In the genomic region with DNA sequence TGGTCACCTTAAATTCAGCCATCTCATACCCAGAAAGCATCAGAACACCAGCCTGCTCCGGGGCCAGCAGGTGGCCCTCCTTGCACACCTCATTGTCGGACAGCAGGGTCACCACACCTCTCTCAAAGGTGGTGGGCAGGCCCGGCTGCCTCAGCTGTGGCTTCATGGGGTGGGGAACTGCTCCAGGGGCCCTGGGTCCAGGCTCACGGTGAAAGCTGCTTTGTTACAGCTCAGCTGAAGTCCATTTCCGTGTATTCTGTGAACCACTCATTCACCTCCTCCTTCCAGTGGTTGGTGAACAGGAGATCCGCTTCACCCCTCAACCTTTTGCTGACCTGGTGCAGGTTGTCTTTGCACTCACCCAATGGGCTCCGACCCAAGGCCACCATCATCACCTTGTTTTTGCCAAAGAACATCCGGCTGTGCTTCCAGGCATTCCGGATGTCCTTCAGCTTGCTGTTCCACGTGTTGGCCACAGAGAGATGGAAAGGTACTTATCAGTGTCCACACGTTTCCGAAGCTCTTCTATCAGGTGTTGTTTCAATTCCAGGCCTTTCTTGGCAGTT, we compare ENCODE assay signal across 1 cellular context.
TF ChIP-seq lines count a peak whose summit lies in the region.

No MANE protein-coding gene starts in this region.

TF ChIP-seq in HepG2, 621 proteins besides CTCF, POLR2A, EP300 and RAD21 (continued from another document and continues in another):
- TF ChIP-seq, protein P1, sequence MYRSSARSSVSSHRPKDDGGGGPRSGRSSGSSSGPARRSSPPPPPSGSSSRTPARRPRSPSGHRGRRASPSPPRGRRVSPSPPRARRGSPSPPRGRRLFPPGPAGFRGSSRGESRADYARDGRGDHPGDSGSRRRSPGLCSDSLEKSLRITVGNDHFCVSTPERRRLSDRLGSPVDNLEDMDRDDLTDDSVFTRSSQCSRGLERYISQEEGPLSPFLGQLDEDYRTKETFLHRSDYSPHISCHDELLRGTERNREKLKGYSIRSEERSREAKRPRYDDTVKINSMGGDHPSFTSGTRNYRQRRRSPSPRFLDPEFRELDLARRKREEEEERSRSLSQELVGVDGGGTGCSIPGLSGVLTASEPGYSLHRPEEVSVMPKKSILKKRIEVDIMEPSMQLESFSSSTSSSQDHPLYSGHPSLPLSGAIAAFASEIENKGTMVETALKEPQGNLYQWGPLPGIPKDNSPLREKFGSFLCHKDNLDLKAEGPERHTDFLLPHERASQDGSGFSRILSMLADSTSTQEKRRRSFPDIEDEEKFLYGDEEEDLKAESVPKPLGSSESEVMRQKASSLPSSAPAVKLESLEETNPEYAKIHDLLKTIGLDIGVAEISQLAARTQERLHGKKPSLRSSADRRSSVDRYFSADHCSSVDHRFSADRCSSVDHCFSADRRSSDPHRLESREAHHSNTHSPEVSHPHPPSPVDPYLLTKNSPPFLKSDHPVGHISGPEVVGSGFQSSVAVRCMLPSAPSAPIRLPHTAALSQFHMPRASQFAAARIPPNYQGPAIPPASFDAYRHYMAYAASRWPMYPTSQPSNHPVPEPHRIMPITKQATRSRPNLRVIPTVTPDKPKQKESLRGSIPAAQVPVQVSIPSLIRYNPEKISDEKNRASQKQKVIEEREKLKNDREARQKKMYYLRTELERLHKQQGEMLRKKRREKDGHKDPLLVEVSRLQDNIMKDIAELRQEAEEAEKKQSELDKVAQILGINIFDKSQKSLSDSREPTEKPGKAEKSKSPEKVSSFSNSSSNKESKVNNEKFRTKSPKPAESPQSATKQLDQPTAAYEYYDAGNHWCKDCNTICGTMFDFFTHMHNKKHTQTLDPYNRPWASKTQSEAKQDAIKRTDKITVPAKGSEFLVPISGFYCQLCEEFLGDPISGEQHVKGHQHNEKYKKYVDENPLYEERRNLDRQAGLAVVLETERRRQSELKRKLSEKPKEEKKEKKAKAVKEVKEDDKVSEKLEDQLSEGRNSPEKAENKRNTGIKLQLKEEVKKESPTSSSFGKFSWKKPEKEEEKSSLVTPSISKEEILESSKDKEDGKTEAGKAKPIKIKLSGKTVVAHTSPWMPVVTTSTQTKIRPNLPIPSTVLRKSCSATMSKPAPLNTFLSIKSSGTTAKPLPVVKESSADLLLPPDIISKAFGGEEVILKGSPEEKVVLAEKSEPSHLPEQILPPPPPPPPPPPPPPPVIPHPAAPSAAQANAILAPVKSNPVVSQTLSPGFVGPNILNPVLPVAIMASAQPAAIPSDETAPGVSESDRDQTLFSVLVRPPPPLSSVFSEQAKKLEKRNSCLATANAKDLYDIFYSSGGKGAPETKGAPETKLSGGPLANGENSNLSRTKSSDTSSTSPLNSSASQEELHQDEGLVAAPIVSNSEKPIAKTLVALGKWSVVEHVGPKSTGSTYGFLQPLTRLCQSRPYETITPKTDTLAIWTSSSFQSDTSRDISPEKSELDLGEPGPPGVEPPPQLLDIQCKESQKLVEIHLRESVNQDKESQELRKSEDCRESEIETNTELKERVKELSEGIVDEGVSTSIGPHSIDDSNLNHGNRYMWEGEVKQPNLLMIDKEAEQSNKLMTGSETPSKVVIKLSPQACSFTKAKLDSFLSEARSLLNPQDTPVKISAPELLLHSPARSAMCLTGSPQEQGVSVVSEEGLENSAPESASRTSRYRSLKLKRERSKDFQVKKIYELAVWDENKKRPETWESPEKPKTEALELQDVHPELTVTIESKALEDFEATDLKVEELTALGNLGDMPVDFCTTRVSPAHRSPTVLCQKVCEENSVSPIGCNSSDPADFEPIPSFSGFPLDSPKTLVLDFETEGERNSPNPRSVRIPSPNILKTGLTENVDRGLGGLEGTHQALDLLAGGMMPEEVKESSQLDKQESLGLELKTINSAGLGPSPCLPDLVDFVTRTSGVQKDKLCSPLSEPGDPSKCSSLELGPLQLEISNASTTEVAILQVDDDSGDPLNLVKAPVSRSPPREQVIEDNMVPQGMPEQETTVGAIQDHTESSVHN (CRISPR knock-in tag; IDR thresholded peaks at IDR 0.05) = no peak
- TF ChIP-seq, protein P2, sequence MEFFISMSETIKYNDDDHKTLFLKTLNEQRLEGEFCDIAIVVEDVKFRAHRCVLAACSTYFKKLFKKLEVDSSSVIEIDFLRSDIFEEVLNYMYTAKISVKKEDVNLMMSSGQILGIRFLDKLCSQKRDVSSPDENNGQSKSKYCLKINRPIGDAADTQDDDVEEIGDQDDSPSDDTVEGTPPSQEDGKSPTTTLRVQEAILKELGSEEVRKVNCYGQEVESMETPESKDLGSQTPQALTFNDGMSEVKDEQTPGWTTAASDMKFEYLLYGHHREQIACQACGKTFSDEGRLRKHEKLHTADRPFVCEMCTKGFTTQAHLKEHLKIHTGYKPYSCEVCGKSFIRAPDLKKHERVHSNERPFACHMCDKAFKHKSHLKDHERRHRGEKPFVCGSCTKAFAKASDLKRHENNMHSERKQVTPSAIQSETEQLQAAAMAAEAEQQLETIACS (CRISPR knock-in tag; IDR thresholded peaks at IDR 0.05) = no peak
- no peak for TF ChIP-seq ZNF326 (CRISPR knock-in tag; IDR thresholded peaks at IDR 0.05; ENCODE audit: borderline replicate concordance)
- peak; percentile 64; the same call in 1 of the 2 replicates for TF ChIP-seq SPEN (CRISPR knock-in tag; IDR thresholded peaks at IDR 0.05; ENCODE audit: low read depth)
- no peak for TF ChIP-seq RNF2 (conservative IDR thresholded peaks at IDR 0.05; ENCODE audit: low read depth)
- TF ChIP-seq ZNF333 (CRISPR knock-in tag; IDR thresholded peaks at IDR 0.05; ENCODE audit: borderline replicate concordance) = peak; percentile 43; the same call in 1 of the 2 replicates
- TF ChIP-seq ZNF615 (CRISPR knock-in tag; IDR thresholded peaks at IDR 0.05; ENCODE audit: borderline replicate concordance) = no peak
- TF ChIP-seq, protein P3, sequence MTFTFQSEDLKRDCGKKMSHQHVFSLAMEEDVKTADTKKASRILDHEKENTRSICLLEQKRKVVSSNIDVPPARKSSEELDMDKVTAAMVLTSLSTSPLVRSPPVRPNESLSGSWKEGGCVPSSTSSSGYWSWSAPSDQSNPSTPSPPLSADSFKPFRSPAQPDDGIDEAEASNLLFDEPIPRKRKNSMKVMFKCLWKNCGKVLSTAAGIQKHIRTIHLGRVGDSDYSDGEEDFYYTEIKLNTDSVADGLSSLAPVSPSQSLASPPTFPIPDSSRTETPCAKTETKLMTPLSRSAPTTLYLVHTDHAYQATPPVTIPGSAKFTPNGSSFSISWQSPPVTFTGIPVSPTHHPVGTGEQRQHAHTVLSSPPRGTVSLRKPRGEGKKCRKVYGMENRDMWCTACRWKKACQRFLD (CRISPR knock-in tag; IDR thresholded peaks at IDR 0.05; ENCODE audit: borderline replicate concordance) = no peak
- TF ChIP-seq, protein P4, sequence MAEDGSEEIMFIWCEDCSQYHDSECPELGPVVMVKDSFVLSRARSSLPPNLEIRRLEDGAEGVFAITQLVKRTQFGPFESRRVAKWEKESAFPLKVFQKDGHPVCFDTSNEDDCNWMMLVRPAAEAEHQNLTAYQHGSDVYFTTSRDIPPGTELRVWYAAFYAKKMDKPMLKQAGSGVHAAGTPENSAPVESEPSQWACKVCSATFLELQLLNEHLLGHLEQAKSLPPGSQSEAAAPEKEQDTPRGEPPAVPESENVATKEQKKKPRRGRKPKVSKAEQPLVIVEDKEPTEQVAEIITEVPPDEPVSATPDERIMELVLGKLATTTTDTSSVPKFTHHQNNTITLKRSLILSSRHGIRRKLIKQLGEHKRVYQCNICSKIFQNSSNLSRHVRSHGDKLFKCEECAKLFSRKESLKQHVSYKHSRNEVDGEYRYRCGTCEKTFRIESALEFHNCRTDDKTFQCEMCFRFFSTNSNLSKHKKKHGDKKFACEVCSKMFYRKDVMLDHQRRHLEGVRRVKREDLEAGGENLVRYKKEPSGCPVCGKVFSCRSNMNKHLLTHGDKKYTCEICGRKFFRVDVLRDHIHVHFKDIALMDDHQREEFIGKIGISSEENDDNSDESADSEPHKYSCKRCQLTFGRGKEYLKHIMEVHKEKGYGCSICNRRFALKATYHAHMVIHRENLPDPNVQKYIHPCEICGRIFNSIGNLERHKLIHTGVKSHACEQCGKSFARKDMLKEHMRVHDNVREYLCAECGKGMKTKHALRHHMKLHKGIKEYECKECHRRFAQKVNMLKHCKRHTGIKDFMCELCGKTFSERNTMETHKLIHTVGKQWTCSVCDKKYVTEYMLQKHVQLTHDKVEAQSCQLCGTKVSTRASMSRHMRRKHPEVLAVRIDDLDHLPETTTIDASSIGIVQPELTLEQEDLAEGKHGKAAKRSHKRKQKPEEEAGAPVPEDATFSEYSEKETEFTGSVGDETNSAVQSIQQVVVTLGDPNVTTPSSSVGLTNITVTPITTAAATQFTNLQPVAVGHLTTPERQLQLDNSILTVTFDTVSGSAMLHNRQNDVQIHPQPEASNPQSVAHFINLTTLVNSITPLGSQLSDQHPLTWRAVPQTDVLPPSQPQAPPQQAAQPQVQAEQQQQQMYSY (CRISPR knock-in tag; IDR thresholded peaks at IDR 0.05) = peak; percentile 92
- TF ChIP-seq, protein P5, sequence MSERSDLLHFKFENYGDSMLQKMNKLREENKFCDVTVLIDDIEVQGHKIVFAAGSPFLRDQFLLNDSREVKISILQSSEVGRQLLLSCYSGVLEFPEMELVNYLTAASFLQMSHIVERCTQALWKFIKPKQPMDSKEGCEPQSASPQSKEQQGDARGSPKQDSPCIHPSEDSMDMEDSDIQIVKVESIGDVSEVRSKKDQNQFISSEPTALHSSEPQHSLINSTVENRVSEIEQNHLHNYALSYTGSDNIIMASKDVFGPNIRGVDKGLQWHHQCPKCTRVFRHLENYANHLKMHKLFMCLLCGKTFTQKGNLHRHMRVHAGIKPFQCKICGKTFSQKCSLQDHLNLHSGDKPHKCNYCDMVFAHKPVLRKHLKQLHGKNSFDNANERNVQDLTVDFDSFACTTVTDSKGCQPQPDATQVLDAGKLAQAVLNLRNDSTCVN (CRISPR knock-in tag; IDR thresholded peaks at IDR 0.05; ENCODE audit: borderline replicate concordance) = peak; percentile 9
- TF ChIP-seq ZNF562 (CRISPR knock-in tag; IDR thresholded peaks at IDR 0.05; ENCODE audit: borderline replicate concordance) = no peak
- TF ChIP-seq MZF1 (CRISPR knock-in tag; IDR thresholded peaks at IDR 0.05; ENCODE audit: borderline replicate concordance) = no peak; the same call in 1 of the 2 replicates
- no peak for TF ChIP-seq CCAR2 (optimal IDR thresholded peaks at IDR 0.05; ENCODE audit: low read depth, low read length)
- TF ChIP-seq, protein P6, sequence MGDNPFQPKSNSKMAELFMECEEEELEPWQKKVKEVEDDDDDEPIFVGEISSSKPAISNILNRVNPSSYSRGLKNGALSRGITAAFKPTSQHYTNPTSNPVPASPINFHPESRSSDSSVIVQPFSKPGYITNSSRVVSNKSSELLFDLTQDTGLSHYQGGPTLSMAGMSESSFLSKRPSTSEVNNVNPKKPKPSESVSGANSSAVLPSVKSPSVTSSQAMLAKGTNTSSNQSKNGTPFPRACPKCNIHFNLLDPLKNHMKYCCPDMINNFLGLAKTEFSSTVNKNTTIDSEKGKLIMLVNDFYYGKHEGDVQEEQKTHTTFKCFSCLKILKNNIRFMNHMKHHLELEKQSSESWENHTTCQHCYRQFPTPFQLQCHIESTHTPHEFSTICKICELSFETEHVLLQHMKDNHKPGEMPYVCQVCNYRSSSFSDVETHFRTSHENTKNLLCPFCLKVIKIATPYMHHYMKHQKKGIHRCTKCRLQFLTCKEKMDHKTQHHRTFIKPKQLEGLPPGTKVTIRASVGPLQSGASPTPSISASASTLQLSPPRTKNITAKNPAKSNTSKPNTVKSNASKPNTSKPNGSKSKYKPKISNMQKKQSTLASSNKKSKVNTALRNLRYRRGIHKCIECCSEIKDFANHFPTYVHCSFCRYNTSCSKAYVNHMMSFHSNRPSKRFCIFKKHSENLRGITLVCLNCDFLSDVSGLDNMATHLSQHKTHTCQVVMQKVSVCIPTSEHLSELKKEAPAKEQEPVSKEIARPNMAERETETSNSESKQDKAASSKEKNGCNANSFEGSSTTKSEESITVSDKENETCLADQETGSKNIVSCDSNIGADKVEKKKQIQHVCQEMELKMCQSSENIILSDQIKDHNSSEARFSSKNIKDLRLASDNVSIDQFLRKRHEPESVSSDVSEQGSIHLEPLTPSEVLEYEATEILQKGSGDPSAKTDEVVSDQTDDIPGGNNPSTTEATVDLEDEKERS (CRISPR knock-in tag; IDR thresholded peaks at IDR 0.05) = no peak
- TF ChIP-seq, protein P7, sequence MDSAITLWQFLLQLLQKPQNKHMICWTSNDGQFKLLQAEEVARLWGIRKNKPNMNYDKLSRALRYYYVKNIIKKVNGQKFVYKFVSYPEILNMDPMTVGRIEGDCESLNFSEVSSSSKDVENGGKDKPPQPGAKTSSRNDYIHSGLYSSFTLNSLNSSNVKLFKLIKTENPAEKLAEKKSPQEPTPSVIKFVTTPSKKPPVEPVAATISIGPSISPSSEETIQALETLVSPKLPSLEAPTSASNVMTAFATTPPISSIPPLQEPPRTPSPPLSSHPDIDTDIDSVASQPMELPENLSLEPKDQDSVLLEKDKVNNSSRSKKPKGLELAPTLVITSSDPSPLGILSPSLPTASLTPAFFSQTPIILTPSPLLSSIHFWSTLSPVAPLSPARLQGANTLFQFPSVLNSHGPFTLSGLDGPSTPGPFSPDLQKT (CRISPR knock-in tag; IDR thresholded peaks at IDR 0.05; ENCODE audit: borderline replicate concordance) = no peak
- no peak; the same call in 1 of the 2 replicates for TF ChIP-seq DR1 (CRISPR knock-in tag; IDR thresholded peaks at IDR 0.05)
- no peak for TF ChIP-seq GPN1 (CRISPR knock-in tag; IDR thresholded peaks at IDR 0.05; ENCODE audit: borderline replicate concordance)
- no peak for TF ChIP-seq HNF4G (IDR thresholded peaks at IDR 0.05; ENCODE audit: borderline replicate concordance, low read depth, low read length)
- no peak for TF ChIP-seq HNF4G (CRISPR knock-in tag; IDR thresholded peaks at IDR 0.05; ENCODE audit: borderline replicate concordance, low read depth)
- TF ChIP-seq PRMT3 (CRISPR knock-in tag; IDR thresholded peaks at IDR 0.05; ENCODE audit: borderline replicate concordance, low read depth) = no peak
- TF ChIP-seq KDM2A (CRISPR knock-in tag; IDR thresholded peaks at IDR 0.05; ENCODE audit: borderline replicate concordance, low read depth) = peak; percentile 74
- peak; percentile 73; the same call in 1 of the 2 replicates for TF ChIP-seq SAP130 (CRISPR knock-in tag; IDR thresholded peaks at IDR 0.05; ENCODE audit: low read depth)
- TF ChIP-seq NR1H2 (CRISPR knock-in tag; IDR thresholded peaks at IDR 0.05; ENCODE audit: borderline replicate concordance, low read depth) = no peak
- TF ChIP-seq, protein P8, sequence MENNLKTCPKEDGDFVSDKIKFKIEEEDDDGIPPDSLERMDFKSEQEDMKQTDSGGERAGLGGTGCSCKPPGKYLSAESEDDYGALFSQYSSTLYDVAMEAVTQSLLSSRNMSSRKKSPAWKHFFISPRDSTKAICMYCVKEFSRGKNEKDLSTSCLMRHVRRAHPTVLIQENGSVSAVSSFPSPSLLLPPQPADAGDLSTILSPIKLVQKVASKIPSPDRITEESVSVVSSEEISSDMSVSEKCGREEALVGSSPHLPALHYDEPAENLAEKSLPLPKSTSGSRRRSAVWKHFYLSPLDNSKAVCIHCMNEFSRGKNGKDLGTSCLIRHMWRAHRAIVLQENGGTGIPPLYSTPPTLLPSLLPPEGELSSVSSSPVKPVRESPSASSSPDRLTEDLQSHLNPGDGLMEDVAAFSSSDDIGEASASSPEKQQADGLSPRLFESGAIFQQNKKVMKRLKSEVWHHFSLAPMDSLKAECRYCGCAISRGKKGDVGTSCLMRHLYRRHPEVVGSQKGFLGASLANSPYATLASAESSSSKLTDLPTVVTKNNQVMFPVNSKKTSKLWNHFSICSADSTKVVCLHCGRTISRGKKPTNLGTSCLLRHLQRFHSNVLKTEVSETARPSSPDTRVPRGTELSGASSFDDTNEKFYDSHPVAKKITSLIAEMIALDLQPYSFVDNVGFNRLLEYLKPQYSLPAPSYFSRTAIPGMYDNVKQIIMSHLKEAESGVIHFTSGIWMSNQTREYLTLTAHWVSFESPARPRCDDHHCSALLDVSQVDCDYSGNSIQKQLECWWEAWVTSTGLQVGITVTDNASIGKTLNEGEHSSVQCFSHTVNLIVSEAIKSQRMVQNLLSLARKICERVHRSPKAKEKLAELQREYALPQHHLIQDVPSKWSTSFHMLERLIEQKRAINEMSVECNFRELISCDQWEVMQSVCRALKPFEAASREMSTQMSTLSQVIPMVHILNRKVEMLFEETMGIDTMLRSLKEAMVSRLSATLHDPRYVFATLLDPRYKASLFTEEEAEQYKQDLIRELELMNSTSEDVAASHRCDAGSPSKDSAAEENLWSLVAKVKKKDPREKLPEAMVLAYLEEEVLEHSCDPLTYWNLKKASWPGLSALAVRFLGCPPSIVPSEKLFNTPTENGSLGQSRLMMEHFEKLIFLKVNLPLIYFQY (CRISPR knock-in tag; IDR thresholded peaks at IDR 0.05; ENCODE audit: borderline replicate concordance) = no peak
